Comparison of ENCODE assay signal across 11 cellular contexts in genomic region chr1:91736146-91736998, GRCh38.
DNase-seq lines count a peak whose midpoint lies in the region; ATAC-seq and TF ChIP-seq lines count a peak whose summit lies in the region.
"Had no signal": no experiment of that assay in that cellular context is flagged by ENCODE, and none has a peak within 500 bp of the region (broad histone marks: within the 10 kb centered on the region; RNA-seq: fewer than 3 reads in every experiment).

No MANE protein-coding gene starts in this region.

- 28 to 41% methylated on average over 4 to 13 of the region's 13 CpGs for WGBS in gastroesophageal sphincter (ENCODE audit: low coverage in 1 of 2), 2 donors

- peak overlapping the region; percentile 77 for H3K4me2 ChIP-seq in osteoblast (ENCODE audit: insufficient read depth, low read length)

- intact Hi-C loops in Right ventricle myocardium inferior (cut with DNase I) = no loop called here
- intact Hi-C loops in cardiac septum (cut with DNase I) = no loop called here
- intact Hi-C loops in CD4-positive, alpha-beta T cell (cut with DNase I, micrococcal nuclease) = no loop called here

- CTCF ChIA-PET in CD4-positive, alpha-beta T cell (lab: Charles Lee) = no interaction called here

- peaks cover 19% of the 10 kb centered on the region for H3K4me1 Mint-ChIP-seq in CD4-positive, alpha-beta T cell (ENCODE audit: low read depth)

- H3K36me3 ChIP-seq in gastroesophageal sphincter = peaks cover 0 to 42% of the 10 kb centered on the region in 2 donors
- no peaks in the 10 kb centered on the region for H3K36me3 ChIP-seq in osteoblast (ENCODE audit: insufficient read depth, low read length)
- H3K36me3 ChIP-seq: MG63 had no signal

- POLR2A ChIA-PET in CD4-positive, alpha-beta T cell (lab: Charles Lee) = no interaction called here

- H3K9me3 Mint-ChIP-seq in CD4-positive, alpha-beta T cell = no peaks in the 10 kb centered on the region
- H3K9me3 Mint-ChIP-seq: stimulated activated effector memory CD8-positive, alpha-beta T cell treated with anti-CD3 and anti-CD28 coated beads, Interleukin-12 subunit alpha, Interleukin-12 subunit beta, amount 100 ng/mL, for 72 hours had no signal

- no peak for DNase-seq in Right ventricle myocardium inferior (ENCODE audit: missing footprints)
- no peak for DNase-seq in cardiac septum (ENCODE audit: low spot score)
- no peak for DNase-seq in osteoblast (ENCODE audit: insufficient read length, low spot score, missing footprints)
- DNase-seq in CD4-positive, alpha-beta T cell = no peak
- DNase-seq in SIG-M5 (lab: John Stamatoyannopoulos, UW) = no peak
- DNase-seq in activated naive CD4-positive, alpha-beta T cell (lab: John Stamatoyannopoulos, UW) = no peak

- H3K4me1 ChIP-seq in gastroesophageal sphincter (peaks cover 29 to 80% (median 36%) of the 10 kb centered on the region in 3 donors), osteoblast (ENCODE audit: insufficient read depth, low read length) (peaks cover 42% of the 10 kb centered on the region)

- H3K4me3 Mint-ChIP-seq in CD4-positive, alpha-beta T cell = no peak overlapping the region

- peak overlapping the region; percentile 17 for H2AFZ ChIP-seq in osteoblast (ENCODE audit: low read length)

- H3K9me3 ChIP-seq in gastroesophageal sphincter (no peaks in the 10 kb centered on the region), osteoblast (ENCODE audit: low read depth, low read length) (no peaks in the 10 kb centered on the region)
- H3K9me3 ChIP-seq in CD4-positive, alpha-beta T cell (ENCODE audit: control insufficient read depth, low read length) = no peaks in the 10 kb centered on the region
- H3K9me3 ChIP-seq: MG63 had no signal

- H3K27ac ChIP-seq in gastroesophageal sphincter (peak overlapping the region; percentile 88 to 93 (median 90)), osteoblast (ENCODE audit: low read depth, low read length) (peak overlapping the region; percentile 78)
- no peak overlapping the region for H3K27ac ChIP-seq in CD4-positive, alpha-beta T cell (ENCODE audit: low read depth, low read length)
- H3K27ac ChIP-seq: 22Rv1 had no signal

- TF ChIP-seq POLR2A in gastroesophageal sphincter (IDR thresholded peaks at IDR 0.05) = no peak

- H3K4me3 ChIP-seq in gastroesophageal sphincter (peak overlapping the region; percentile 5 to 12), osteoblast (ENCODE audit: insufficient read depth, low read length) (peak overlapping the region; percentile 42)
- H3K4me3 ChIP-seq: MG63 had no signal

- H3K27me3 ChIP-seq in gastroesophageal sphincter (no peaks in the 10 kb centered on the region), osteoblast (ENCODE audit: insufficient read depth, low read length) (no peaks in the 10 kb centered on the region)
- H3K27me3 ChIP-seq in CD4-positive, alpha-beta T cell (ENCODE audit: control insufficient read depth, insufficient read depth, low read length) = no peaks in the 10 kb centered on the region
- H3K27me3 ChIP-seq: MG63 had no signal

- no peaks in the 10 kb centered on the region for H3K27me3 Mint-ChIP-seq in CD4-positive, alpha-beta T cell

- TF ChIP-seq EP300 in gastroesophageal sphincter (IDR thresholded peaks at IDR 0.05) = peak; percentile 86

- H4K20me1 ChIP-seq in osteoblast (ENCODE audit: insufficient read depth, low read length) = peaks cover 3% of the 10 kb centered on the region

- TF ChIP-seq CTCF in gastroesophageal sphincter (IDR thresholded peaks at IDR 0.05) (peak in 2 of 4 experiments; percentile 40 to 44), osteoblast (IDR thresholded peaks at IDR 0.05; ENCODE audit: extremely low read depth, low read depth, low read length) (no peak)
- TF ChIP-seq CTCF in CD4-positive, alpha-beta T cell (IDR thresholded peaks at IDR 0.05) = no peak

- peak; percentile 68 for ATAC-seq in Right ventricle myocardium inferior
- peak; percentile 44 for ATAC-seq in gastroesophageal sphincter
- ATAC-seq in GM19452 (IDR thresholded peaks at IDR 0.05; ENCODE audit: unreplicated experiment) = no peak
- no peak for ATAC-seq in CD4-positive, alpha-beta T cell (ENCODE audit: poor library complexity)
- ATAC-seq: stimulated activated effector memory CD8-positive, alpha-beta T cell treated with anti-CD3 and anti-CD28 coated beads, Interleukin-12 subunit alpha, Interleukin-12 subunit beta, amount 100 ng/mL, for 72 hours had no signal

- no peaks in the 10 kb centered on the region for H3K79me2 ChIP-seq in osteoblast (ENCODE audit: insufficient read depth, low read length)

- H3K36me3 Mint-ChIP-seq in CD4-positive, alpha-beta T cell (ENCODE audit: low read depth) = peaks cover 25% of the 10 kb centered on the region

- H3K27ac Mint-ChIP-seq in CD4-positive, alpha-beta T cell = no peak overlapping the region
- H3K27ac Mint-ChIP-seq: stimulated activated effector memory CD8-positive, alpha-beta T cell treated with anti-CD3 and anti-CD28 coated beads, Interleukin-12 subunit alpha, Interleukin-12 subunit beta, amount 100 ng/mL, for 72 hours had no signal

Comparison
In these comparisons a context has a peak if more than half of its experiments do, and no peak if none do; other contexts are left out.
1. ATAC-seq: peak in Right ventricle myocardium inferior (single experiment) and gastroesophageal sphincter (single experiment); none in GM19452 (single experiment) and CD4-positive, alpha-beta T cell (single experiment).